ENCODE assay signal across 21 cellular contexts in the genomic region with DNA sequence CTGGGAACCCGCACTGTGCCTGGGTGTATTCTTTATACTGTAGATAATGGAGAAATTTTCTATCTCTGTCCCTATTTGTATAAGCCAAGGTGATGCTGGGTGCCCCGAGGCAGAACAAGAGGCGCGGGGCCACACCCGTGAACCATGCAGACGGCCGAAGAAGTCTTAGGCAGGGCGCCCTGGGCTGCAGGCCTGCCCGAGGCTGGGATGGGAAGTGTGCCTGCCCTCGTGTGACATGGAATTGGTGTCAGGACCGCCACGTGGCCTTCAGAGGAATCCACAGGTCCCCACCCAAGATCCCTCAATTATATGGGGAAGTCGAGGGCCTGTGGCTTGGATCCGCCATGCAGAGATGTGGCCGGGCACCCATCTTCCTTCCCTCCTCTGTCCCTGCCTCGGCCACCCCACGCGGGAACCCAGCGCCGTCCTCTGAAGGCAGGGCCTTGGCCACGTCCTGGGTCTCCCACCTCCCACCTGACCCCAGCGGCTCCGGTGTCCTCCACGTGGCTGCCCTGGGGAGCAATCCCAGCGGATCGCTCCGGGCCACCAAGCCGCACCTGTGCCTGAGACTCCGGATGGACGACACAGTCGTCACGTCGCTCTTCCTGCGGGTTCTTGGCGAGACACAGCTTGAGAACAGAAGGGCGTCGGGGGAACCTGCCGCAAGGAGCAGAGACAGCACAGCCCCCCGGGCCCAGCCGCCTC. TPM values are rescaled to one million over a fixed set of nuclear protein-coding genes. Genes with fewer than 3 reads are reported as not detected.
DNase-seq lines count a peak whose midpoint lies in the region; ATAC-seq, FAIRE-seq and TF ChIP-seq lines count a peak whose summit lies in the region.
"Had no signal": no experiment of that assay in that cellular context is flagged by ENCODE, and none has a peak within 500 bp of the region (broad histone marks: within the 10 kb centered on the region; RNA-seq: fewer than 3 reads in every experiment).

No MANE protein-coding gene starts in this region.

- H3K36me3 ChIP-seq in K562 (ENCODE audit: control insufficient read depth, insufficient read depth, low read length) (no peaks in the 10 kb centered on the region), HepG2 (replicated peaks in 1 of 2; ENCODE audit: control insufficient read depth in 1 of 2, insufficient read depth in 2 of 2, low read length in 2 of 2) (no peaks in the 10 kb centered on the region), psoas muscle (ENCODE audit: insufficient read depth in 1 of 2, low read depth in 1 of 2) (no peaks in the 10 kb centered on the region)

- DNase-seq in Right ventricle myocardium inferior (ENCODE audit: missing footprints) (peak; percentile 50), cardiac septum (ENCODE audit: low spot score) (no peak), K562 (ENCODE audit: extremely low read depth in 1 of 4, low spot score in 3 of 4) (no peak), HepG2 (ENCODE audit: low spot score) (no peak), psoas muscle (peak; percentile 10 to 39), NCI-H2081 (lab: John Stamatoyannopoulos, UW) (no peak)
- DNase-seq: AML-193; Caco-2; CD4-positive, alpha-beta T cell; GM23248; HCEC 1CT; IMR-90 had no signal

- H4K20me1 ChIP-seq in K562 (replicated peaks; ENCODE audit: control insufficient read depth, insufficient read depth, low read length) (peaks cover 15% of the 10 kb centered on the region), HepG2 (ENCODE audit: insufficient read depth, low read length) (no peaks in the 10 kb centered on the region)

- no peak for TF ChIP-seq CTCF in K562 (IDR thresholded peaks at IDR 0.05 in 2 of 3, conservative IDR thresholded peaks at IDR 0.05 in 1 of 3; ENCODE audit: insufficient read depth in 2 of 3, low read depth in 1 of 3, low read length in 3 of 3)
- no peak for TF ChIP-seq CTCF in HepG2 (CRISPR knock-in tag; IDR thresholded peaks at IDR 0.05)
- TF ChIP-seq CTCF in psoas muscle (IDR thresholded peaks at IDR 0.05) = no peak

- WGBS in K562 (ENCODE audit: insufficient coverage, low coverage, missing lambda C conversion rate) = 2% methylated on average over 40 of the region's 40 CpGs
- 78% methylated on average over 30 of the region's 40 CpGs for whole genome bisulfite sequencing in HepG2 (ENCODE audit: low lambda C conversion rate)
- 85 to 88% (median 87%) methylated on average over 38 to 40 of the region's 40 CpGs for WGBS in psoas muscle, 3 donors

- H3K79me2 ChIP-seq in K562 (ENCODE audit: control insufficient read depth, insufficient read depth, low read length) = no peaks in the 10 kb centered on the region
- H3K79me2 ChIP-seq in HepG2 (ENCODE audit: insufficient read depth, low read length) = no peaks in the 10 kb centered on the region

- FAIRE-seq in K562 (lab: Jason Lieb, UNC) (no peak), HepG2 (lab: Jason Lieb, UNC) (no peak)
- FAIRE-seq: A549, D721Med, G401.6, GM12891, GM19239 had no signal

- POLR2A ChIA-PET in K562 (lab: Yijun Ruan, JAX) = interaction anchor here (0.6 to 0.8 kb wide), 2 partner anchors 8 to 47 kb away, joined by 3 to 4 read pairs; no protein-coding TSS in a partner anchor
- POLR2A ChIA-PET in HepG2 (lab: Yijun Ruan, JAX) = no interaction called here

- H3K4me2 ChIP-seq in K562 (ENCODE audit: insufficient read depth, low read length) = no peak overlapping the region
- no peak overlapping the region for H3K4me2 ChIP-seq in HepG2 (ENCODE audit: low read depth, low read length)
- H3K4me2 ChIP-seq: A549 had no signal

- H3K9me3 ChIP-seq in K562 (replicated peaks; ENCODE audit: control insufficient read depth, insufficient read depth, low read depth, low read length) = no peaks in the 10 kb centered on the region
- H3K9me3 ChIP-seq in HepG2 (ENCODE audit: low read length) = no peaks in the 10 kb centered on the region
- H3K9me3 ChIP-seq in psoas muscle = no peaks in the 10 kb centered on the region
- H3K9me3 ChIP-seq: A549, Caco-2 had no signal

- BruUV-seq in K562 (replicated peaks; lab: Mats Ljungman, UMichigan) (no TSS peak), HepG2 (replicated peaks; lab: Mats Ljungman, UMichigan) (no TSS peak)

- TF ChIP-seq RAD21 in K562 (CRISPR knock-in tag; conservative IDR thresholded peaks at IDR 0.05 in 1 of 2, IDR thresholded peaks at IDR 0.05 in 1 of 2) (no peak), HepG2 (CRISPR knock-in tag; IDR thresholded peaks at IDR 0.05) (no peak)

- TF ChIP-seq EP300 in K562 (IDR thresholded peaks at IDR 0.05; ENCODE audit: low read length) (no peak), HepG2 (IDR thresholded peaks at IDR 0.05; ENCODE audit: low read depth in 2 of 2, low read length in 2 of 2) (no peak), HepG2 (CRISPR knock-in tag; IDR thresholded peaks at IDR 0.05; ENCODE audit: borderline replicate concordance) (no peak)

- H3K27me3 ChIP-seq in K562 (ENCODE audit: control insufficient read depth in 2 of 2, insufficient read depth in 2 of 2, low read length in 2 of 2) (peaks cover 44 to 81% of the 10 kb centered on the region in 2 experiments; a peak in 4 of 5 replicates), HepG2 (ENCODE audit: control insufficient read depth in 1 of 2, insufficient read depth in 2 of 2, low read length in 2 of 2) (peaks cover 8 to 45% of the 10 kb centered on the region in 2 experiments), psoas muscle (ENCODE audit: insufficient read depth in 3 of 3, low read length in 2 of 3) (peaks cover 0 to 21% (median 2%) of the 10 kb centered on the region in 3 donors)

- CTCF ChIA-PET in K562 (lab: Yijun Ruan, JAX; ENCODE audit: low intra/inter-chr PET ratio) (no interaction called here), HepG2 (lab: Yijun Ruan, JAX; ENCODE audit: low intra/inter-chr PET ratio, low total read pairs) (no interaction called here)

- ATAC-seq in Right ventricle myocardium inferior (no peak), K562 (no peak), HepG2 (no peak), psoas muscle (no peak), GM21423 (IDR thresholded peaks at IDR 0.05; ENCODE audit: unreplicated experiment) (no peak)
- ATAC-seq: A549 had no signal

- TF ChIP-seq POLR2A in K562 (conservative IDR thresholded peaks at IDR 0.05) (no peak), HepG2 (IDR thresholded peaks at IDR 0.05; ENCODE audit: insufficient read depth in 1 of 2, low read depth in 2 of 2, low read length in 2 of 2) (no peak)

- H3K9ac ChIP-seq in K562 (ENCODE audit: insufficient read depth in 1 of 2, low read depth in 2 of 2, low read length in 2 of 2) (no peak overlapping the region; a peak in 1 of 4 replicates), HepG2 (ENCODE audit: insufficient read depth, low read depth, low read length) (no peak overlapping the region)
- H3K9ac ChIP-seq: GM23248 had no signal

- intact Hi-C loops in Right ventricle myocardium inferior (cut with DNase I) = no loop called here
- intact Hi-C loops in cardiac septum (cut with DNase I) = no loop called here
- intact Hi-C loops in K562 (cut with micrococcal nuclease) = no loop called here
- intact Hi-C loops in HepG2 (cut with micrococcal nuclease; ENCODE audit: unreplicated experiment) = no loop called here
- intact Hi-C loops in psoas muscle (cut with DNase I) = no loop called here

- H2AFZ ChIP-seq in K562 (ENCODE audit: low read depth, low read length) (no peak overlapping the region), HepG2 (ENCODE audit: low read length) (no peak overlapping the region)
- H2AFZ ChIP-seq: GM23248 had no signal

- peaks cover 0 to 13% of the 10 kb centered on the region in 2 experiments; a peak in 1 of 5 replicates for H3K4me1 ChIP-seq in K562 (replicated peaks in 1 of 2; ENCODE audit: control insufficient read depth in 2 of 2, insufficient read depth in 2 of 2, low read length in 2 of 2)
- H3K4me1 ChIP-seq in HepG2 (ENCODE audit: insufficient read depth, low read length) = peaks cover 6% of the 10 kb centered on the region
- no peaks in the 10 kb centered on the region for H3K4me1 ChIP-seq in psoas muscle
- H3K4me1 ChIP-seq: A549, Caco-2 had no signal

- no peak overlapping the region for H3K4me3 ChIP-seq in K562
- H3K4me3 ChIP-seq in HepG2 (replicated peaks in 1 of 3; ENCODE audit: insufficient read depth in 1 of 3, low read depth in 2 of 3, low read length in 3 of 3) = no peak overlapping the region
- no peak overlapping the region for H3K4me3 ChIP-seq in psoas muscle
- H3K4me3 ChIP-seq: A549, GM23248 had no signal

- H3K27ac ChIP-seq in K562 (ENCODE audit: extremely low read depth, low read depth, low read length) = no peak overlapping the region
- H3K27ac ChIP-seq in HepG2 (ENCODE audit: extremely low read length, insufficient read depth, low read length) = no peak overlapping the region
- H3K27ac ChIP-seq in psoas muscle = no peak overlapping the region
- H3K27ac ChIP-seq: 22Rv1, A549, C4-2B, GM23248, HL-60 had no signal

- peaks cover 3% of the 10 kb centered on the region for H3K9me1 ChIP-seq in K562 (ENCODE audit: control insufficient read depth, insufficient read depth, low read length)

- in situ Hi-C loops in K562 (cut with MboI) = no loop called here
- in situ Hi-C loops in HepG2 (cut with HindIII; ENCODE audit: extremely low pct_ligation_motif_present, low pct_unique_long_range_greater_than_20kb) = no loop called here

RNA-seq across cellular contexts. Expression of a gene that starts 19.9 kb away (rescaled TPM):
- total RNA-seq in Right ventricle myocardium inferior (1.4 TPM), cardiac septum (0.57 TPM), K562 (2014; rRNA removed) (0.45 and 0.94 TPM in 2 replicates), K562 (2014; rRNA removed; fragmentation: Illumina TruSeq; extraction: Trizol) (0.06 and 0.15 TPM in 2 replicates), K562 (2015; rRNA removed; fragmentation: Illumina TruSeq; extraction: Trizol) (0.11 and 0.25 TPM in 2 replicates), K562 (2021) (0.98 and 1.2 TPM in 2 replicates), HepG2 (2016; rRNA removed; fragmentation: Illumina TruSeq; extraction: Trizol) (15.9 and 20.3 TPM in 2 replicates), psoas muscle (under 1 TPM; 0.29 to 0.56 (median 0.49) TPM)
- 1.6 and 7.5 TPM in 2 replicates for total RNA-seq in K562 (2011; cell fraction: chromatin; rRNA removed; ENCODE audit: low replicate concordance)
- total RNA-seq in K562 (2011; cell fraction: nucleolus; rRNA removed) = 3.9 and 5.7 TPM in 2 replicates
- 2.1 and 3.2 TPM in 2 replicates for total RNA-seq in K562 (2011; cell fraction: nucleoplasm; rRNA removed)
- polyA plus RNA-seq in K562 (2011; rRNA removed) (0.78 and 0.93 TPM in 2 replicates), K562 (2014; fragmentation: Illumina TruSeq; extraction: Trizol) (0.49 and 0.66 TPM in 2 replicates), K562 (2014; fragmentation: Nextera tagmentation; extraction: Ambion mirVana) (not detected), K562 (2014; rRNA removed) (0.78 and 1.2 TPM in 2 replicates), HepG2 (2011; rRNA removed) (39.9 and 59.7 TPM in 2 replicates), psoas muscle (under 1 TPM; 0.29 to 0.55 (median 0.52) TPM)
- 0.49 and 1.9 TPM in 2 replicates for polyA plus RNA-seq in K562 (2011; cell fraction: cytosol; rRNA removed)
- polyA plus RNA-seq in K562 (2011; cell fraction: nucleus; rRNA removed) = 2.9 and 7.4 TPM in 2 replicates
- polyA plus RNA-seq in K562 (2012) = 0.49 and 2.9 TPM in 2 replicates
- polyA minus RNA-seq in K562 (2011; rRNA and poly(A)+ RNA removed) = 1.3 and 3.0 TPM in 2 replicates
- polyA minus RNA-seq in K562 (2011; cell fraction: cytosol; rRNA and poly(A)+ RNA removed) = 0.91 and 1.5 TPM in 2 replicates
- 2.4 and 4.6 TPM in 2 replicates for polyA minus RNA-seq in K562 (2011; cell fraction: nucleus; rRNA and poly(A)+ RNA removed)
- 6.0 and 6.6 TPM in 2 replicates for total RNA-seq in HepG2 (2016; cell fraction: cytosol; rRNA removed; fragmentation: Illumina TruSeq; extraction: Trizol; ENCODE audit: low read depth)
- total RNA-seq in HepG2 (2016; cell fraction: insoluble cytoplasmic fraction; rRNA removed; fragmentation: Illumina TruSeq; extraction: Trizol) = 14.5 and 24.2 TPM in 2 replicates
- total RNA-seq in HepG2 (2016; cell fraction: membrane; rRNA removed; fragmentation: Illumina TruSeq; extraction: Trizol) = 7.4 and 7.6 TPM in 2 replicates
- 21.4 and 22.0 TPM in 2 replicates for total RNA-seq in HepG2 (2016; cell fraction: nucleus; rRNA removed; fragmentation: Illumina TruSeq; extraction: Trizol)
- polyA plus RNA-seq in HepG2 (2011; cell fraction: cytosol; rRNA removed) = 23.3 and 35.8 TPM in 2 replicates
- 382 and 454 TPM in 2 replicates for polyA plus RNA-seq in HepG2 (2011; cell fraction: nucleus; rRNA removed)
- 19.7 and 28.0 TPM in 2 replicates for polyA plus RNA-seq in HepG2 (2012)
- 2.5 and 2.8 TPM in 2 replicates for polyA plus RNA-seq in HepG2 (2016; cell fraction: cytosol; fragmentation: Illumina TruSeq; extraction: Trizol; ENCODE audit: low read depth)
- polyA plus RNA-seq in HepG2 (2016; cell fraction: insoluble cytoplasmic fraction; fragmentation: Illumina TruSeq; extraction: Trizol; ENCODE audit: low read depth) = 12.5 and 17.8 TPM in 2 replicates
- polyA plus RNA-seq in HepG2 (2016; cell fraction: membrane; fragmentation: Illumina TruSeq; extraction: Trizol; ENCODE audit: low read depth) = 4.2 and 4.8 TPM in 2 replicates
- 58.7 and 59.2 TPM in 2 replicates for polyA plus RNA-seq in HepG2 (2016; cell fraction: nucleus; fragmentation: Illumina TruSeq; extraction: Trizol; ENCODE audit: insufficient read depth, low read depth)
- 30.5 and 69.1 TPM in 2 replicates for polyA minus RNA-seq in HepG2 (2011; rRNA and poly(A)+ RNA removed; ENCODE audit: low replicate concordance)
- 13.4 and 17.4 TPM in 2 replicates for polyA minus RNA-seq in HepG2 (2011; cell fraction: cytosol; rRNA and poly(A)+ RNA removed)
- 38.4 and 41.6 TPM in 2 replicates for polyA minus RNA-seq in HepG2 (2011; cell fraction: nucleus; rRNA and poly(A)+ RNA removed)
- total RNA-seq: GM23248 had no signal
- polyA plus RNA-seq: GM23248 had no signal

Comparison
In these comparisons a context has a peak if more than half of its experiments do, and no peak if none do; other contexts are left out.
1. DNase-seq: peak in Right ventricle myocardium inferior (single experiment) and psoas muscle (2 of 2); none in cardiac septum (single experiment), K562 (0 of 4), HepG2 (single experiment) and NCI-H2081 (0 of 2).